ENCODE assay signal across 11 cellular contexts in the genomic region with DNA sequence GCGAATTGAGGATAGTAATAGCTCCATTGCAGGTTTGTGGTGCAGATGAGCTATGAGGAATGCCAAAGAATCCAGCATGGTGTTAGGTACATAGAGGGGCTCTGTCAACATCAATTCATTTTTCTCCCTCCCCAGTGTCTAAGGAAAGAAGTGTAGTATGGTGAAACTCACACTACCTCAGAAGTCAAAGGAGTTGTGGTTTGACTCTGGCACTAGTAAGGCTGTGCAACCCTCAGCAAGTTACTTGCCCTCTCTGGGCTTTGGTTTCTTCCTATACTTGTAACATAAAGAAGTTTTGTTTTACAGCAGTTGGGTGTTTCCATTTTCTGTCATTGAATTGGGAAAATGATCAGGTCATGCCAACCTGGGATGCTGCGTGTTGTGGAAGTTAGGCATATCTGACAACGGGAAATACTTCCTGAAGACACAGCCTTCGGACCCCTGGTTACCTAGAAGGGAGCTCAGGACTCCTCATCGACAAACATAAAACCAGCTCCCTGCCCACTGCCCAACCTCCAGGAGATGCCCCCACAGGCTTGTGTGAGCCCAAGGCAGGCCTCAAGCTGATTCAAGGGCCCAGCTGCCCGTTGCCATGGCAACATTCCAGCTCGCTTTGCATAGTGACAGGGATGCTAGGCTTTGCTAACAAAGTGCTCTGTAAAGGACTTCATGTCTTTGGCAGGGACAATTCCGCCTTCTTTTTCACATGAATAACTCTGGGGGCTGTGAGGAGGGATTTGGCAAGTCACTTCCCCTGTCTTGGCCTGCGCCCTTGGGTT.
DNase-seq lines count a peak whose midpoint lies in the region; ATAC-seq and TF ChIP-seq lines count a peak whose summit lies in the region.
"Had no signal": no experiment of that assay in that cellular context is flagged by ENCODE, and none has a peak within 500 bp of the region (broad histone marks: within the 10 kb centered on the region; RNA-seq: fewer than 3 reads in every experiment).

No MANE protein-coding gene starts in this region.

- in situ Hi-C loops in HAP-1 (cut with MboI; ENCODE audit: low sequenced_read_pairs) (no loop called here), ACHN (cut with HindIII; ENCODE audit: low pct_ligation_motif_present, low pct_unique_long_range_greater_than_20kb, low sequenced_read_pairs) (no loop called here)

- no peak overlapping the region for H3K27ac ChIP-seq in right lobe of liver
- H3K27ac ChIP-seq: C4-2B, colonic mucosa had no signal

- no peak for TF ChIP-seq POLR2A in right lobe of liver (IDR thresholded peaks at IDR 0.05)
- no peak for TF ChIP-seq POLR2A in GM18505 (IDR thresholded peaks at IDR 0.05; ENCODE audit: borderline replicate concordance, extremely low read depth, insufficient read depth, insufficient read length)

- intact Hi-C loops in right lobe of liver (cut with DNase I), result no loop called here

- DNase-seq in AG10803 (ENCODE audit: low read depth), result peak; percentile 1
- peak; percentile 45 to 61 for DNase-seq in HAP-1 (ENCODE audit: low spot score in 2 of 2)
- DNase-seq in amygdala (lab: John Stamatoyannopoulos, UW), result peak in 52 of 56 donors; percentile 0 to 78 (median 37)
- DNase-seq in iPS-NIHi7 (ENCODE audit: extremely low spot score), result peak; percentile 45
- no peak for DNase-seq in ACHN
- DNase-seq in right lobe of liver, result no peak
- DNase-seq: colonic mucosa had no signal

- ATAC-seq in right lobe of liver (no peak), GM18870 (IDR thresholded peaks at IDR 0.05; ENCODE audit: unreplicated experiment) (no peak), GM18505 (IDR thresholded peaks at IDR 0.05; ENCODE audit: unreplicated experiment) (no peak)
- ATAC-seq: stimulated activated memory B cell treated with anti-CD40 and anti-IgM and Interleukin-4, amounts not matched to agents 10 μg/mL and 1 μg/mL and 100 μg/mL, for 72 hours had no signal

- H3K4me3 ChIP-seq in AG10803 (ENCODE audit: low read length) (no peak overlapping the region), HAP-1 (no peak overlapping the region), right lobe of liver (no peak overlapping the region)
- H3K4me3 ChIP-seq: colonic mucosa had no signal

- no peak for TF ChIP-seq CTCF in AG10803 (conservative IDR thresholded peaks at IDR 0.05; ENCODE audit: low read length)
- no peak for TF ChIP-seq CTCF in right lobe of liver (IDR thresholded peaks at IDR 0.05)

- H3K36me3 ChIP-seq in HAP-1 (replicated peaks) (no peaks in the 10 kb centered on the region), right lobe of liver (no peaks in the 10 kb centered on the region)
- H3K36me3 ChIP-seq: colonic mucosa had no signal

- no peaks in the 10 kb centered on the region for H3K9me3 ChIP-seq in HAP-1
- no peaks in the 10 kb centered on the region for H3K9me3 ChIP-seq in right lobe of liver
- H3K9me3 ChIP-seq: colonic mucosa had no signal

- H3K27me3 ChIP-seq in HAP-1 (ENCODE audit: low read depth) (no peaks in the 10 kb centered on the region), right lobe of liver (no peaks in the 10 kb centered on the region)
- H3K27me3 ChIP-seq: colonic mucosa had no signal

- H3K4me1 ChIP-seq in HAP-1 (no peaks in the 10 kb centered on the region; the same call in 1 of the 2 replicates), right lobe of liver (no peaks in the 10 kb centered on the region)
- H3K4me1 ChIP-seq: colonic mucosa had no signal

- 35% methylated on average over 3 of the region's 9 CpGs for WGBS in right lobe of liver (ENCODE audit: insufficient coverage, low coverage, low lambda C conversion rate, missing lambda C conversion rate)

Comparison
In these comparisons a context has a peak if more than half of its experiments do, and no peak if none do; other contexts are left out.
1. DNase-seq: peak in AG10803 (single experiment), HAP-1 (2 of 2), amygdala (52 of 56) and iPS-NIHi7 (single experiment); none in ACHN (single experiment) and right lobe of liver (0 of 3).